ENCODE assay signal across 12 cellular contexts in the genomic region with DNA sequence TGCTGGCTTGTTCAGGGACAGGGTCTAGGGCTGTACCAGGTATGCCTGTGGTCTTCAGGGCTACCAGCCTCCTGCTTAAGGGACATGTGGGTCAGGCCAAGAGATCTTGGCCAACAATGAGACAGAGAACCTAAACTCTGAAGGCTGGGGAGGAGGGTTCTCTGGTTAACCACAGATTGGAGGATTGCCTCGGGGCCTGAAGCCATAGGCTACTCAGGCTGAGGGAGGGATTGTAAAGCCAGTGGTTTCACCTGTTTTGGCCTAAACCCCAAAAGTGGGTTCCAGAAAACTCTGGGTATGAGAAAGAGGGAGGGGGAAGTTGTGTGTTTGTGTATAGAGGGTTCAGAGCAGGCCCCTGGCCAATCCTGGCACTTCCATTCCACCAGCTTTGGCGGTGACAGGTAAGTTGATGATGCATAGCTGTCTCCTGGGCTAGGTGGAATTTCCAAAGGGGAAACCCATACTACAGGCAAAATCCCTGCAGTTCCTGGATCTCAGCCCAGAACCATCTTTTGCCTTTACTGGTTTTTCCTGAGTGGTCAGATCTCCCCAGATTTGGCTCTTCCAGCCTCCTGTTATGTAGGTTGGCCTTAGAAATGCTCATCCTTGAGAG. TPM values are rescaled to one million over a fixed set of nuclear protein-coding genes. Genes with fewer than 3 reads are reported as not detected.
DNase-seq lines count a peak whose midpoint lies in the region; ATAC-seq lines count a peak whose summit lies in the region.
"Had no signal": no experiment of that assay in that cellular context is flagged by ENCODE, and none has a peak within 500 bp of the region (broad histone marks: within the 10 kb centered on the region; RNA-seq: fewer than 3 reads in every experiment).

No MANE protein-coding gene starts in this region.

- peaks cover 84% of the 10 kb centered on the region for H3K36me3 Mint-ChIP-seq in activated CD4-positive, alpha-beta T cell treated with anti-CD3 and anti-CD28 coated beads, Interleukin-2, amount 10 ng/mL, durations not matched to agents 7 days and 5 days (ENCODE audit: low read depth)
- H3K36me3 Mint-ChIP-seq in activated T-helper 2 cell treated with anti-CD3 and anti-CD28 coated beads, Interferon-gamma antibody, Interleukin-2, Interleukin-4, amounts not matched to agents 10 μg/mL and 5 μg/mL and 100 μg/mL, durations not matched to agents 14 hours and 24 hours and 36 hours (ENCODE audit: low read depth): peaks cover 90% of the 10 kb centered on the region

- CTCF ChIA-PET in activated CD4-positive, alpha-beta T cell treated with anti-CD3 and anti-CD28 coated beads, Interleukin-2, amount 10 ng/mL, durations not matched to agents 7 days and 5 days (lab: Charles Lee): interaction anchor here (0.6 kb wide), 1 partner anchor 12 kb away, joined by 4 read pairs; no protein-coding TSS in a partner anchor

- no peaks in the 10 kb centered on the region for H3K27me3 Mint-ChIP-seq in activated CD4-positive, alpha-beta T cell treated with anti-CD3 and anti-CD28 coated beads, Interleukin-2, amount 10 ng/mL, durations not matched to agents 7 days and 5 days
- H3K27me3 Mint-ChIP-seq in activated T-helper 2 cell treated with anti-CD3 and anti-CD28 coated beads, Interferon-gamma antibody, Interleukin-2, Interleukin-4, amounts not matched to agents 10 μg/mL and 5 μg/mL and 100 μg/mL, durations not matched to agents 14 hours and 24 hours and 36 hours (ENCODE audit: low read depth): no peaks in the 10 kb centered on the region

- H3K27me3 ChIP-seq in subcutaneous abdominal adipose tissue (ENCODE audit: control insufficient read depth in 5 of 5, insufficient read depth in 4 of 5, low read length in 5 of 5): no peaks in the 10 kb centered on the region

- ATAC-seq in GM18498 (IDR thresholded peaks at IDR 0.05; ENCODE audit: unreplicated experiment): no peak

- no peaks in the 10 kb centered on the region for H3K9me3 ChIP-seq in subcutaneous abdominal adipose tissue (ENCODE audit: control insufficient read depth in 5 of 5, low read length in 5 of 5)

- peaks cover 20 to 57% (median 52%) of the 10 kb centered on the region in 5 donors for H3K4me1 ChIP-seq in subcutaneous abdominal adipose tissue (ENCODE audit: control insufficient read depth in 5 of 5, insufficient read depth in 5 of 5, low read length in 5 of 5)

- intact Hi-C loops in activated T-helper 2 cell treated with anti-CD3 and anti-CD28 coated beads, Interferon-gamma antibody, Interleukin-2, Interleukin-4, amounts not matched to agents 10 μg/mL and 5 μg/mL and 100 μg/mL, durations not matched to agents 14 hours and 24 hours and 36 hours (cut with micrococcal nuclease): no loop called here

- peak overlapping the region in 3 of 5 donors; percentile 22 to 43 (median 41) for H3K9ac ChIP-seq in subcutaneous abdominal adipose tissue (ENCODE audit: low read length in 5 of 5)

- DNase-seq in activated CD4-positive, alpha-beta T cell treated with anti-CD3 and anti-CD28 coated beads, Interleukin-2, amount 10 ng/mL, durations not matched to agents 7 days and 5 days: no peak
- no peak for DNase-seq in activated CD4-positive, alpha-beta T cell treated with anti-CD3 and anti-CD28 coated beads for 48 hours
- no peak for DNase-seq in activated T-helper 2 cell treated with anti-CD3 and anti-CD28 coated beads, Interferon-gamma antibody, Interleukin-2, Interleukin-4, amounts not matched to agents 10 μg/mL and 5 μg/mL and 100 μg/mL, durations not matched to agents 14 hours and 24 hours and 36 hours (ENCODE audit: low spot score)
- DNase-seq in kidney tubule cell (ENCODE audit: low spot score) (peak; percentile 82), NCI-H2171 treated with DMSO at 0.1 percent for 48 hours (lab: John Stamatoyannopoulos, UW) (no peak), GM19240 (ENCODE audit: insufficient read length, low spot score) (no peak)
- DNase-seq: ACHN; activated CD4-positive, alpha-beta T cell treated with anti-CD3 and anti-CD28 coated beads, Interleukin-2, amount 50 U/mL, for 4 hours; NCI-H526 treated with DMSO at 0.1 percent for 48 hours had no signal

- H3K4me1 Mint-ChIP-seq in activated CD4-positive, alpha-beta T cell treated with anti-CD3 and anti-CD28 coated beads, Interleukin-2, amount 10 ng/mL, durations not matched to agents 7 days and 5 days: peaks cover 69% of the 10 kb centered on the region
- H3K4me1 Mint-ChIP-seq in activated T-helper 2 cell treated with anti-CD3 and anti-CD28 coated beads, Interferon-gamma antibody, Interleukin-2, Interleukin-4, amounts not matched to agents 10 μg/mL and 5 μg/mL and 100 μg/mL, durations not matched to agents 14 hours and 24 hours and 36 hours (ENCODE audit: low read depth): peaks cover 60% of the 10 kb centered on the region

- POLR2A ChIA-PET in activated CD4-positive, alpha-beta T cell treated with anti-CD3 and anti-CD28 coated beads, Interleukin-2, amount 10 ng/mL, durations not matched to agents 7 days and 5 days (lab: Charles Lee): interaction anchor here (0.5 kb wide), 1 partner anchor 10 kb away, joined by 3 read pairs; no protein-coding TSS in a partner anchor

- no peaks in the 10 kb centered on the region for H3K9me3 Mint-ChIP-seq in activated CD4-positive, alpha-beta T cell treated with anti-CD3 and anti-CD28 coated beads, Interleukin-2, amount 10 ng/mL, durations not matched to agents 7 days and 5 days
- H3K9me3 Mint-ChIP-seq in activated T-helper 2 cell treated with anti-CD3 and anti-CD28 coated beads, Interferon-gamma antibody, Interleukin-2, Interleukin-4, amounts not matched to agents 10 μg/mL and 5 μg/mL and 100 μg/mL, durations not matched to agents 14 hours and 24 hours and 36 hours: no peaks in the 10 kb centered on the region
- H3K9me3 Mint-ChIP-seq: nephron had no signal

- H3K4me3 Mint-ChIP-seq in activated CD4-positive, alpha-beta T cell treated with anti-CD3 and anti-CD28 coated beads, Interleukin-2, amount 10 ng/mL, durations not matched to agents 7 days and 5 days: no peak overlapping the region
- H3K4me3 Mint-ChIP-seq in activated T-helper 2 cell treated with anti-CD3 and anti-CD28 coated beads, Interferon-gamma antibody, Interleukin-2, Interleukin-4, amounts not matched to agents 10 μg/mL and 5 μg/mL and 100 μg/mL, durations not matched to agents 14 hours and 24 hours and 36 hours (ENCODE audit: low read depth): no peak overlapping the region
- H3K4me3 Mint-ChIP-seq: nephron had no signal

- peak overlapping the region; percentile 53 for H3K27ac ChIP-seq in subcutaneous abdominal adipose tissue (ENCODE audit: low read depth, low read length)

- peaks cover 24 to 97% (median 84%) of the 10 kb centered on the region in 5 donors for H3K36me3 ChIP-seq in subcutaneous abdominal adipose tissue (ENCODE audit: control insufficient read depth in 5 of 5, insufficient read depth in 5 of 5, low read length in 5 of 5)

- H3K27ac Mint-ChIP-seq in activated CD4-positive, alpha-beta T cell treated with anti-CD3 and anti-CD28 coated beads, Interleukin-2, amount 10 ng/mL, durations not matched to agents 7 days and 5 days: peak overlapping the region; percentile 76
- peak overlapping the region; percentile 72 for H3K27ac Mint-ChIP-seq in activated T-helper 2 cell treated with anti-CD3 and anti-CD28 coated beads, Interferon-gamma antibody, Interleukin-2, Interleukin-4, amounts not matched to agents 10 μg/mL and 5 μg/mL and 100 μg/mL, durations not matched to agents 14 hours and 24 hours and 36 hours

- no peak overlapping the region for H3K4me3 ChIP-seq in subcutaneous abdominal adipose tissue (ENCODE audit: low read depth in 1 of 5, low read length in 5 of 5)

RNA-seq across cellular contexts. Expression of gene CCDC97, which starts 13.5 kb away (rescaled TPM):
- total RNA-seq in activated CD4-positive, alpha-beta T cell treated with anti-CD3 and anti-CD28 coated beads, Interleukin-2, amount 10 ng/mL, durations not matched to agents 7 days and 5 days: 10 to 100 TPM; 50.4 to 51.7 TPM
- 33.5 and 34.4 TPM in 2 replicates for total RNA-seq in activated T-helper 2 cell treated with anti-CD3 and anti-CD28 coated beads, Interferon-gamma antibody, Interleukin-2, Interleukin-4, amounts not matched to agents 10 μg/mL and 5 μg/mL and 100 μg/mL, durations not matched to agents 14 hours and 24 hours and 36 hours

RNA-seq across cellular contexts. Expression of gene HNRNPUL1, which starts 32.3 kb away (rescaled TPM):
- 100 to 1,000 TPM; 333 to 348 TPM for total RNA-seq in activated CD4-positive, alpha-beta T cell treated with anti-CD3 and anti-CD28 coated beads, Interleukin-2, amount 10 ng/mL, durations not matched to agents 7 days and 5 days
- total RNA-seq in activated T-helper 2 cell treated with anti-CD3 and anti-CD28 coated beads, Interferon-gamma antibody, Interleukin-2, Interleukin-4, amounts not matched to agents 10 μg/mL and 5 μg/mL and 100 μg/mL, durations not matched to agents 14 hours and 24 hours and 36 hours: 283 and 294 TPM in 2 replicates

RNA-seq across cellular contexts. Expression of gene TGFB1, which starts 57.3 kb away (rescaled TPM):
- total RNA-seq in activated CD4-positive, alpha-beta T cell treated with anti-CD3 and anti-CD28 coated beads, Interleukin-2, amount 10 ng/mL, durations not matched to agents 7 days and 5 days: 100 to 1,000 TPM; 194 TPM
- total RNA-seq in activated T-helper 2 cell treated with anti-CD3 and anti-CD28 coated beads, Interferon-gamma antibody, Interleukin-2, Interleukin-4, amounts not matched to agents 10 μg/mL and 5 μg/mL and 100 μg/mL, durations not matched to agents 14 hours and 24 hours and 36 hours: 125 and 126 TPM in 2 replicates
